Comparison of ENCODE assay signal across 8 cellular contexts in the genomic region with DNA sequence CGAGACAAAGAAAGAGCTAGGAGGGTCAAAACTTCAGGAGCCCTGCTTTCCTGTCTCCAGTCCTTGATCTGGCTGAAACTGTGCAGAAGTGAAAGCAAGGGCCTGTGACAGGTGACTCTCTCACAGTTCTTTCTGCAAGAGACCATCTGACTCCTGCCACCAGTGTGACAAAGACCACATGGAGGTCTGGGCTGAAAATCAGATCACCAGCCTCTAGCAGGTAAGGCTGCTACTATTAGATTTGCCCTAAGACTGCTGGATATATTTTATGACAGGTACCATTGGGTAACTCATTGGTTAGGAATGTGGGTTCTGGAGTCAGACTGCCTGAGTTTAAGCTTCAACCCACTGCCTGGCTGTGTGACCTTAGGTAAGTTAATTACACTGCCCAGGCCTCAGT.
DNase-seq lines count a peak whose midpoint lies in the region; ATAC-seq lines count a peak whose summit lies in the region.

No MANE protein-coding gene starts in this region.

- ATAC-seq in GM18868 (IDR thresholded peaks at IDR 0.05; ENCODE audit: unreplicated experiment) (peak; percentile 74), HG02623 (IDR thresholded peaks at IDR 0.05; ENCODE audit: unreplicated experiment) (peak; percentile 66)

- peaks cover 0 to 5% (median 3%) of the 10 kb centered on the region in 5 donors for H3K9me3 Mint-ChIP-seq in CD8-positive, alpha-beta memory T cell

- H3K36me3 ChIP-seq in CD8-positive, alpha-beta memory T cell (ENCODE audit: insufficient read depth, low read length): no peaks in the 10 kb centered on the region

- no peak overlapping the region for H3K27ac Mint-ChIP-seq in CD8-positive, alpha-beta memory T cell

- no peak overlapping the region for H3K4me3 ChIP-seq in CD8-positive, alpha-beta memory T cell (ENCODE audit: low read length)

- H3K36me3 Mint-ChIP-seq in CD8-positive, alpha-beta memory T cell: no peaks in the 10 kb centered on the region

- POLR2A ChIA-PET in CD8-positive, alpha-beta memory T cell (lab: Charles Lee): no interaction called here

- H3K27ac ChIP-seq in CD8-positive, alpha-beta memory T cell (ENCODE audit: low read depth, low read length): no peak overlapping the region

- H3K4me3 Mint-ChIP-seq in CD8-positive, alpha-beta memory T cell: no peak overlapping the region

- H3K27me3 ChIP-seq in CD8-positive, alpha-beta memory T cell (ENCODE audit: insufficient read depth, low read length, poor library complexity, severe bottlenecking): no peaks in the 10 kb centered on the region

- H3K4me1 ChIP-seq in CD8-positive, alpha-beta memory T cell (ENCODE audit: insufficient read depth, low read length): no peaks in the 10 kb centered on the region

- no peaks in the 10 kb centered on the region for H3K9me3 ChIP-seq in CD8-positive, alpha-beta memory T cell (ENCODE audit: low read length)

- H3K4me1 Mint-ChIP-seq in CD8-positive, alpha-beta memory T cell: no peaks in the 10 kb centered on the region

- peaks cover 0 to 2% of the 10 kb centered on the region in 2 donors for H3K27me3 Mint-ChIP-seq in CD8-positive, alpha-beta memory T cell

- DNase-seq in M059J (ENCODE audit: low read depth) (peak; percentile 66), islet precursor cell (peak; percentile 58), posterior vena cava (ENCODE audit: low spot score) (no peak), NCI-H1105 treated with DMSO at 0.1 percent for 48 hours (lab: John Stamatoyannopoulos, UW) (no peak), DMS53 (lab: John Stamatoyannopoulos, UW) (no peak)
- no peak for DNase-seq in CD8-positive, alpha-beta memory T cell

- intact Hi-C loops in posterior vena cava (cut with DNase I): no loop called here

- CTCF ChIA-PET in CD8-positive, alpha-beta memory T cell (lab: Charles Lee): no interaction called here

Comparison
In these comparisons a context has a peak if more than half of its experiments do, and no peak if none do; other contexts are left out.
1. DNase-seq: peak in M059J (single experiment) and islet precursor cell (single experiment); none in posterior vena cava (single experiment), CD8-positive, alpha-beta memory T cell (0 of 5), NCI-H1105 treated with DMSO at 0.1 percent for 48 hours (single experiment) and DMS53 (single experiment).